28 cellular contexts compared by ENCODE assay signal in the genomic region with DNA sequence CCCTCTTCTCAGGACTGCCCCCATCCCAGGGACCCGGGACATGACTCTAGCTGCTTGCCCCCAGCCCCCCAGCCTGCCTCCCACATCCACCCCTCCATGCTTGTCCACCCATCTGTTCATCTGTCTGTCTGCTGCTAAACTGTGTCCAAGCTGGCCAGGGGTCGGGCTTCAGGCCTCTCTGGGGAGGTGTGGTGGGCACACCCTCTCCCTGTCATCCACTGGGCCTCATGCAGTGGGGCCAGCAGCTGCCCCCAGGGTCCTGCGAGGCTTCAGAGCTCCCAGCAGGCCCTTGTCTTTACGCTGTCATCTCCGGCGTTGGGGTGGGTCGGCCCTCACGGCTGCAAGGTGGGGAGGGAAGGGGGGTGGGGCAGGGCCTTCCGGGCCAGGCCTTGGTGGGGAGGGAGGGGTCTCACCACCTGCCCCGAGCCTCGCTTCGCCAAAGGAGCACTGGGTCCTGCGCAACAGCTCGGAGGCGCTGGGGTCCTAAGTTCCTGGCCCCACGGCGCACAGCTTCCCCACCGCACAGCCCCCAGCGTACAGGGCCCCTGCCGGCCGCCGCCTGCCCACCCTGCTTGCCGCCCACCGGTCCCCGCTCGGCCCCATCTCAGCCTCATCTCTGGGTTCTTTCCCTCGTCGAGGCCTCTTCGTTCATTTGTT. TPM values are rescaled to one million over a fixed set of nuclear protein-coding genes. Genes with fewer than 3 reads are reported as not detected.
A peak's percentile ranks its signal among the peaks of the same experiment; 100 is the strongest.
DNase-seq lines count a peak whose midpoint lies in the region; ATAC-seq and TF ChIP-seq lines count a peak whose summit lies in the region.
"Had no signal": no experiment of that assay in that cellular context is flagged by ENCODE, and none has a peak within 500 bp of the region (broad histone marks: within the 10 kb centered on the region; RNA-seq: fewer than 3 reads in every experiment).

No MANE protein-coding gene starts in this region.

- TF ChIP-seq EP300 in esophagus muscularis mucosa (IDR thresholded peaks at IDR 0.05), result no peak

- intact Hi-C loops in esophagus muscularis mucosa (cut with DNase I) (no loop called here), prostate gland (cut with DNase I) (loop anchor here (1.0 to 10.0 kb wide), 3 partner anchors 21 to 615 kb away; a partner anchor contains a TSS), tibial artery (cut with DNase I; ENCODE audit: low total_unique reads) (loop anchor here (2.0 to 10.0 kb wide), 3 partner anchors 23 to 153 kb away; a partner anchor contains a TSS)

- DNase-seq in esophagus muscularis mucosa (ENCODE audit: extremely low spot score), result no peak
- DNase-seq in prostate gland (ENCODE audit: low spot score), result no peak
- DNase-seq in tibial artery, result no peak
- DNase-seq in stimulated activated CD4-positive, alpha-beta T cell treated with anti-CD3 and anti-CD28 coated beads, Interleukin-4, amount 100 ng/mL, for 24 hours, result no peak
- no peak for DNase-seq in stimulated activated CD4-positive, alpha-beta T cell treated with anti-CD3 and anti-CD28 coated beads, Interleukin-2, amount 100 ng/mL, for 48 hours
- DNase-seq in activated CD4-positive, alpha-beta T cell treated with anti-CD3 and anti-CD28 coated beads, Interleukin-2, amount 50 U/mL, for 4 hours, result no peak
- DNase-seq: activated B cell treated with CpG ODN at 0.5 μM for 24 hours; activated CD4-positive, alpha-beta T cell treated with anti-CD3 and anti-CD28 coated beads, Interleukin-2, amount 50 U/mL, for 48 hours; activated CD8-positive, alpha-beta memory T cell treated with anti-CD3 and anti-CD28 coated beads, Interleukin-2, amount 50 U/mL, for 48 hours; BE2C; DND-41; effector CD8-positive, alpha-beta T cell; KBM-7; MM.1S; NCI-H1417 treated with DMSO at 0.1 percent for 48 hours; NCI-H446 treated with DMSO at 0.1 percent for 48 hours; small intestine; stimulated activated CD4-positive, alpha-beta T cell treated with anti-CD3 and anti-CD28 coated beads, Interleukin-2, amount 100 ng/mL, for 24 hours; T-helper 9 cell; trophoblast cell had no signal

- no peaks in the 10 kb centered on the region for H3K27me3 ChIP-seq in esophagus muscularis mucosa
- H3K27me3 ChIP-seq in prostate gland (replicated peaks; ENCODE audit: insufficient read depth), result no peaks in the 10 kb centered on the region
- no peaks in the 10 kb centered on the region for H3K27me3 ChIP-seq in tibial artery
- H3K27me3 ChIP-seq: BE2C, neural progenitor cell had no signal

- 63% methylated on average over 26 of the region's 29 CpGs for WGBS in esophagus muscularis mucosa
- 24% methylated on average over 29 of the region's 29 CpGs for WGBS in prostate gland

- H3K27ac ChIP-seq in angular gyrus (ENCODE audit: low read depth, low read length) (peak overlapping the region; percentile 38), esophagus muscularis mucosa (replicated peaks in 1 of 4) (peak overlapping the region; percentile 88 to 90 (median 90)), prostate gland (peak overlapping the region; percentile 80), tibial artery (peak overlapping the region; percentile 98 to 99)
- H3K27ac ChIP-seq: GM23248, neural progenitor cell had no signal

- H3K36me3 ChIP-seq in esophagus muscularis mucosa (peaks cover 0 to 20% (median 10%) of the 10 kb centered on the region in 4 donors), prostate gland (no peaks in the 10 kb centered on the region), tibial artery (peaks cover 4 to 30% (median 9%) of the 10 kb centered on the region in 3 donors)
- H3K36me3 ChIP-seq: BE2C, neural progenitor cell had no signal

- H3K4me3 ChIP-seq in esophagus muscularis mucosa (peak overlapping the region; percentile 20 to 46 (median 38)), prostate gland (no peak overlapping the region), tibial artery (peak overlapping the region; percentile 52 to 53)
- H3K4me3 ChIP-seq: GM23248, lung, mucosa of descending colon, neural progenitor cell had no signal

- TF ChIP-seq CTCF in esophagus muscularis mucosa (IDR thresholded peaks at IDR 0.05) (no peak), prostate gland (IDR thresholded peaks at IDR 0.05) (no peak), tibial artery (IDR thresholded peaks at IDR 0.05) (no peak)

- H3K9me3 ChIP-seq in esophagus muscularis mucosa (no peaks in the 10 kb centered on the region), prostate gland (no peaks in the 10 kb centered on the region), tibial artery (no peaks in the 10 kb centered on the region)
- H3K9me3 ChIP-seq: BE2C, mucosa of descending colon had no signal

- no peak for TF ChIP-seq POLR2A in esophagus muscularis mucosa (IDR thresholded peaks at IDR 0.05; ENCODE audit: low read depth)
- TF ChIP-seq POLR2A in prostate gland (IDR thresholded peaks at IDR 0.05), result no peak

- ATAC-seq in HG03097 (IDR thresholded peaks at IDR 0.05; ENCODE audit: low FRiP score, unreplicated experiment), result no peak
- ATAC-seq: activated T-helper 17 cell treated with anti-CD3 and anti-CD28 coated beads, Interleukin-2, amount 50 U/mL, for 72 hours; stimulated activated effector memory CD8-positive, alpha-beta T cell treated with anti-CD3 and anti-CD28 coated beads, Interleukin-12 subunit alpha, Interleukin-12 subunit beta, amount 100 ng/mL, for 72 hours had no signal

- H3K4me1 ChIP-seq in esophagus muscularis mucosa, result peaks cover 7 to 58% (median 48%) of the 10 kb centered on the region in 4 donors
- peaks cover 7% of the 10 kb centered on the region for H3K4me1 ChIP-seq in prostate gland (replicated peaks)
- peaks cover 0 to 77% (median 50%) of the 10 kb centered on the region in 4 donors for H3K4me1 ChIP-seq in tibial artery
- H3K4me1 ChIP-seq: BE2C had no signal

RNA-seq across cellular contexts. Expression of a gene that starts 26.7 kb away (rescaled TPM):
- total RNA-seq in esophagus muscularis mucosa, result 100 to 1,000 TPM in 2 of 4 donors, 10 to 100 TPM in 2; 66.6 to 115 (median 89.5) TPM
- 10 to 100 TPM; 39.3 to 46.5 TPM for total RNA-seq in prostate gland

Comparison
In these comparisons a context has a peak if more than half of its experiments do, and no peak if none do; other contexts are left out.
1. H3K27ac ChIP-seq: peak in every context shown above with its lines; median percentile 98 in tibial artery; 90 in esophagus muscularis mucosa; 80 in prostate gland; 38 in angular gyrus.
2. H3K4me3 ChIP-seq: peak in esophagus muscularis mucosa (4 of 4) and tibial artery (2 of 2); none in prostate gland (0 of 2).